8 cellular contexts compared by ENCODE assay signal in genomic region chr15:66862878-66863335, GRCh38.
DNase-seq lines count a peak whose midpoint lies in the region; ATAC-seq lines count a peak whose summit lies in the region.

No MANE protein-coding gene starts in this region.

- ATAC-seq in activated CD4-positive, CD25-positive, alpha-beta regulatory T cell treated with anti-CD3 and anti-CD28 coated beads, Interleukin-2, amount 50 U/mL, for 24 hours: peak; percentile 74 to 81
- ATAC-seq in left colon (peak; percentile 96), GM19035 (IDR thresholded peaks at IDR 0.05; ENCODE audit: unreplicated experiment) (no peak)

- DNase-seq in AG20443 (ENCODE audit: low spot score) (peak; percentile 90), GM19240 (ENCODE audit: insufficient read length, low spot score) (peak; percentile 63), NCI-H2081 treated with DMSO at 0.1 percent for 48 hours (lab: John Stamatoyannopoulos, UW) (peak; percentile 14), left colon (peak; percentile 74 to 85)
- peak; percentile 37 for DNase-seq in central memory CD4-positive, alpha-beta T cell
- peak; percentile 78 for DNase-seq in stimulated activated CD4-positive, alpha-beta T cell treated with anti-CD3 and anti-CD28 coated beads, Interleukin-4, amount 100 ng/mL, for 24 hours

- intact Hi-C loops in left colon (cut with DNase I, micrococcal nuclease): no loop called here

Comparison
In these comparisons a context has a peak if more than half of its experiments do, and no peak if none do; other contexts are left out.
1. DNase-seq: peak in every context shown above with its lines; median percentile 90 in AG20443; 80 in left colon; 78 in stimulated activated CD4-positive, alpha-beta T cell treated with anti-CD3 and anti-CD28 coated beads, Interleukin-4, amount 100 ng/mL, for 24 hours; 63 in GM19240; 37 in central memory CD4-positive, alpha-beta T cell; 14 in NCI-H2081 treated with DMSO at 0.1 percent for 48 hours.